Comparison of ENCODE assay signal across 8 cellular contexts in genomic region chr16:87909203-87909935, GRCh38. TPM values are rescaled to one million over a fixed set of nuclear protein-coding genes. Genes with fewer than 3 reads are reported as not detected.
DNase-seq lines count a peak whose midpoint lies in the region; ATAC-seq and TF ChIP-seq lines count a peak whose summit lies in the region.
"Not testable (repeated sequence)": the region's sequence is repeated elsewhere in the genome, so short reads cannot be mapped to it uniquely, and the experiment has no call there.

No MANE protein-coding gene starts in this region.

- H3K4me1 ChIP-seq in RWPE2 (ENCODE audit: insufficient read depth, poor library complexity, severe bottlenecking), result not testable (repeated sequence)

- H3K9me3 Mint-ChIP-seq in activated T-helper 1 cell treated with anti-CD3 and anti-CD28 coated beads, Interleukin-12 subunit alpha, Interleukin-12 subunit beta, Interleukin-2, Interleukin-4 antibody, amounts not matched to agents 30 ng/mL and 10 ng/mL and 1 ng/mL, durations not matched to agents 14 hours and 24 hours and 36 hours; natural killer cell; stimulated activated naive B cell treated with anti-CD40 and anti-IgM and Interleukin-4, amounts not matched to agents 10 μg/mL and 1 μg/mL and 100 μg/mL, for 72 hours: not testable (repeated sequence)

- TF ChIP-seq CTCF in RWPE2 (IDR thresholded peaks at IDR 0.05; ENCODE audit: poor library complexity, severe bottlenecking) (peak; percentile 87), natural killer cell (IDR thresholded peaks at IDR 0.05) (peak; percentile 92)

- H3K27me3 ChIP-seq in RWPE2 (ENCODE audit: insufficient read depth, poor library complexity, severe bottlenecking), result not testable (repeated sequence)

- not testable (repeated sequence) for H3K36me3 ChIP-seq in RWPE2 (ENCODE audit: low read depth)

- H3K4me3 ChIP-seq in RWPE2 (ENCODE audit: severe bottlenecking), result not testable (repeated sequence)

- H3K4me3 Mint-ChIP-seq in activated T-helper 1 cell treated with anti-CD3 and anti-CD28 coated beads, Interleukin-12 subunit alpha, Interleukin-12 subunit beta, Interleukin-2, Interleukin-4 antibody, amounts not matched to agents 30 ng/mL and 10 ng/mL and 1 ng/mL, durations not matched to agents 14 hours and 24 hours and 36 hours; natural killer cell; stimulated activated naive B cell treated with anti-CD40 and anti-IgM and Interleukin-4, amounts not matched to agents 10 μg/mL and 1 μg/mL and 100 μg/mL, for 72 hours: not testable (repeated sequence)

- DNase-seq in DMS53 treated with DMSO at 0.1 percent for 48 hours (lab: John Stamatoyannopoulos, UW; ENCODE audit: unreplicated experiment), result peak; percentile 52
- peak; percentile 56 to 68 for DNase-seq in Kasumi-1 (lab: John Stamatoyannopoulos, UW)
- DNase-seq in RWPE2 (ENCODE audit: low spot score), result not testable (repeated sequence)
- peak; percentile 76 for DNase-seq in activated T-helper 1 cell treated with anti-CD3 and anti-CD28 coated beads, Interleukin-12 subunit alpha, Interleukin-12 subunit beta, Interleukin-2, Interleukin-4 antibody, amounts not matched to agents 30 ng/mL and 10 ng/mL and 1 ng/mL, durations not matched to agents 14 hours and 24 hours and 36 hours (ENCODE audit: low spot score)
- peak; percentile 47 for DNase-seq in fibroblast of gingiva (ENCODE audit: low read depth)
- DNase-seq in natural killer cell, result peak; percentile 77
- peak; percentile 90 for DNase-seq in stimulated activated naive B cell treated with anti-CD40 and anti-IgM and Interleukin-4, amounts not matched to agents 10 μg/mL and 1 μg/mL and 100 μg/mL, for 72 hours

- intact Hi-C loops in activated T-helper 1 cell treated with anti-CD3 and anti-CD28 coated beads, Interleukin-12 subunit alpha, Interleukin-12 subunit beta, Interleukin-2, Interleukin-4 antibody, amounts not matched to agents 30 ng/mL and 10 ng/mL and 1 ng/mL, durations not matched to agents 14 hours and 24 hours and 36 hours (cut with micrococcal nuclease), result loop anchor here (1.0 kb wide), 5 partner anchors 14 to 130 kb away; no protein-coding TSS in a partner anchor
- intact Hi-C loops in natural killer cell (cut with micrococcal nuclease), result loop anchor here (1.0 to 5.0 kb wide), 3 partner anchors 37 to 130 kb away; no protein-coding TSS in a partner anchor

- H3K9me3 ChIP-seq in RWPE2 (ENCODE audit: severe bottlenecking), result not testable (repeated sequence)

- not testable (repeated sequence) for H3K27ac ChIP-seq in RWPE2 (ENCODE audit: poor library complexity, severe bottlenecking)

- peak overlapping the region; percentile 62 for H3K27ac Mint-ChIP-seq in activated T-helper 1 cell treated with anti-CD3 and anti-CD28 coated beads, Interleukin-12 subunit alpha, Interleukin-12 subunit beta, Interleukin-2, Interleukin-4 antibody, amounts not matched to agents 30 ng/mL and 10 ng/mL and 1 ng/mL, durations not matched to agents 14 hours and 24 hours and 36 hours
- H3K27ac Mint-ChIP-seq in natural killer cell, result not testable (repeated sequence)
- peak overlapping the region; percentile 70 for H3K27ac Mint-ChIP-seq in stimulated activated naive B cell treated with anti-CD40 and anti-IgM and Interleukin-4, amounts not matched to agents 10 μg/mL and 1 μg/mL and 100 μg/mL, for 72 hours

- not testable (repeated sequence) for H3K36me3 Mint-ChIP-seq in activated T-helper 1 cell treated with anti-CD3 and anti-CD28 coated beads, Interleukin-12 subunit alpha, Interleukin-12 subunit beta, Interleukin-2, Interleukin-4 antibody, amounts not matched to agents 30 ng/mL and 10 ng/mL and 1 ng/mL, durations not matched to agents 14 hours and 24 hours and 36 hours (ENCODE audit: low read depth); natural killer cell; stimulated activated naive B cell treated with anti-CD40 and anti-IgM and Interleukin-4, amounts not matched to agents 10 μg/mL and 1 μg/mL and 100 μg/mL, for 72 hours

- not testable (repeated sequence) for H3K27me3 Mint-ChIP-seq in activated T-helper 1 cell treated with anti-CD3 and anti-CD28 coated beads, Interleukin-12 subunit alpha, Interleukin-12 subunit beta, Interleukin-2, Interleukin-4 antibody, amounts not matched to agents 30 ng/mL and 10 ng/mL and 1 ng/mL, durations not matched to agents 14 hours and 24 hours and 36 hours (ENCODE audit: insufficient read depth)
- peaks cover 7 to 15% of the 10 kb centered on the region in 2 donors for H3K27me3 Mint-ChIP-seq in natural killer cell (ENCODE audit: low read depth in 2 of 2)
- H3K27me3 Mint-ChIP-seq in stimulated activated naive B cell treated with anti-CD40 and anti-IgM and Interleukin-4, amounts not matched to agents 10 μg/mL and 1 μg/mL and 100 μg/mL, for 72 hours, result peaks cover 17 to 21% of the 10 kb centered on the region in 2 donors

- peaks cover 15% of the 10 kb centered on the region for H3K4me1 Mint-ChIP-seq in activated T-helper 1 cell treated with anti-CD3 and anti-CD28 coated beads, Interleukin-12 subunit alpha, Interleukin-12 subunit beta, Interleukin-2, Interleukin-4 antibody, amounts not matched to agents 30 ng/mL and 10 ng/mL and 1 ng/mL, durations not matched to agents 14 hours and 24 hours and 36 hours (ENCODE audit: low read depth)
- not testable (repeated sequence) for H3K4me1 Mint-ChIP-seq in natural killer cell
- H3K4me1 Mint-ChIP-seq in stimulated activated naive B cell treated with anti-CD40 and anti-IgM and Interleukin-4, amounts not matched to agents 10 μg/mL and 1 μg/mL and 100 μg/mL, for 72 hours, result peaks cover 8 to 18% of the 10 kb centered on the region in 2 donors

- ATAC-seq in GM21825 (IDR thresholded peaks at IDR 0.05; ENCODE audit: unreplicated experiment), result peak; percentile 88
- peak; percentile 65 for ATAC-seq in RWPE2 (ENCODE audit: low read depth)
- peak; percentile 83 to 98 (median 96) for ATAC-seq in natural killer cell
- ATAC-seq in stimulated activated naive B cell treated with anti-CD40 and anti-IgM and Interleukin-4, amounts not matched to agents 10 μg/mL and 1 μg/mL and 100 μg/mL, for 72 hours (replicated peaks), result peak; percentile 99 to 100

RNA-seq across cellular contexts. Expression of gene CA5A, which starts 27.0 kb away (rescaled TPM):
- 0.13 TPM in 1 of 2 replicates, not detected in the other for total RNA-seq in activated T-helper 1 cell treated with anti-CD3 and anti-CD28 coated beads, Interleukin-12 subunit alpha, Interleukin-12 subunit beta, Interleukin-2, Interleukin-4 antibody, amounts not matched to agents 30 ng/mL and 10 ng/mL and 1 ng/mL, durations not matched to agents 14 hours and 24 hours and 36 hours
- not detected for total RNA-seq in natural killer cell

RNA-seq across cellular contexts. Expression of gene SLC7A5, which starts 40.1 kb away (rescaled TPM):
- 466 and 469 TPM in 2 replicates for total RNA-seq in activated T-helper 1 cell treated with anti-CD3 and anti-CD28 coated beads, Interleukin-12 subunit alpha, Interleukin-12 subunit beta, Interleukin-2, Interleukin-4 antibody, amounts not matched to agents 30 ng/mL and 10 ng/mL and 1 ng/mL, durations not matched to agents 14 hours and 24 hours and 36 hours
- total RNA-seq in natural killer cell, result 10 to 100 TPM; 27.2 to 66.1 (median 34.2) TPM

RNA-seq across cellular contexts. Expression of gene BANP, which starts 41.9 kb away (rescaled TPM):
- 35.4 and 35.5 TPM in 2 replicates for total RNA-seq in activated T-helper 1 cell treated with anti-CD3 and anti-CD28 coated beads, Interleukin-12 subunit alpha, Interleukin-12 subunit beta, Interleukin-2, Interleukin-4 antibody, amounts not matched to agents 30 ng/mL and 10 ng/mL and 1 ng/mL, durations not matched to agents 14 hours and 24 hours and 36 hours
- 100 to 1,000 TPM in 2 of 3 donors, 10 to 100 TPM in 1; 88.8 to 117 (median 117) TPM for total RNA-seq in natural killer cell
